Comparison of ENCODE assay signal across 25 cellular contexts in genomic region chr5:131259326-131259725, GRCh38. TPM values are rescaled to one million over a fixed set of nuclear protein-coding genes. Genes with fewer than 3 reads are reported as not detected.
DNase-seq lines count a peak whose midpoint lies in the region; ATAC-seq and TF ChIP-seq lines count a peak whose summit lies in the region.
"Had no signal": no experiment of that assay in that cellular context is flagged by ENCODE, and none has a peak within 500 bp of the region (broad histone marks: within the 10 kb centered on the region; RNA-seq: fewer than 3 reads in every experiment).

No MANE protein-coding gene starts in this region.

- H3K9me3 ChIP-seq in CD4-positive, alpha-beta T cell (ENCODE audit: control insufficient read depth, low read length), result no peaks in the 10 kb centered on the region
- no peaks in the 10 kb centered on the region for H3K9me3 ChIP-seq in HCT116 (ENCODE audit: control insufficient read depth in 1 of 2, insufficient read depth in 1 of 2, low read depth in 1 of 2, low read length in 2 of 2)
- H3K9me3 ChIP-seq: adrenal gland, ovary, sigmoid colon, SK-N-SH, tibial artery had no signal

- ATAC-seq in CD4-positive, alpha-beta T cell (ENCODE audit: poor library complexity), result no peak
- ATAC-seq in HCT116 (no peak), GM18861 (IDR thresholded peaks at IDR 0.05; ENCODE audit: unreplicated experiment) (no peak)
- no peak for ATAC-seq in activated T-helper 17 cell treated with anti-CD3 and anti-CD28 coated beads, Interleukin-2, amount 50 U/mL, for 72 hours (replicated peaks)

- H3K9me3 Mint-ChIP-seq in CD4-positive, alpha-beta T cell, result no peaks in the 10 kb centered on the region
- H3K9me3 Mint-ChIP-seq in activated T-helper 17 cell treated with anti-CD3 and anti-CD28 coated beads, Interleukin-2, amount 50 U/mL, for 72 hours, result no peaks in the 10 kb centered on the region

- peak overlapping the region in 1 of 2 experiments; percentile 15; a peak in 1 of 4 replicates for H3K4me3 ChIP-seq in HCT116 (replicated peaks in 1 of 2; ENCODE audit: low read depth in 1 of 2, low read length in 2 of 2)
- H3K4me3 ChIP-seq: adrenal gland, ovary, sigmoid colon, tibial artery had no signal

- RAD21 ChIA-PET in HCT116 (lab: Charles Lee; ENCODE audit: low non-redundant PET in 1 of 2, low total read pairs in 2 of 2, uncharacterized antibody in 2 of 2, unreplicated experiment in 2 of 2), result no interaction called here

- TF ChIP-seq CTCF in CD4-positive, alpha-beta T cell (IDR thresholded peaks at IDR 0.05), result no peak
- TF ChIP-seq CTCF in HCT116 (IDR thresholded peaks at IDR 0.05 in 2 of 3, conservative IDR thresholded peaks at IDR 0.05 in 1 of 3; ENCODE audit: borderline replicate concordance in 1 of 3, insufficient read depth in 1 of 3, low read depth in 2 of 3, low read length in 2 of 3), result no peak

- no peak overlapping the region for H2AFZ ChIP-seq in HCT116 (ENCODE audit: low read depth, low read length, poor library complexity, severe bottlenecking)

- H3K4me1 Mint-ChIP-seq in CD4-positive, alpha-beta T cell (ENCODE audit: low read depth), result peaks cover 69% of the 10 kb centered on the region
- peaks cover 42% of the 10 kb centered on the region for H3K4me1 Mint-ChIP-seq in activated T-helper 17 cell treated with anti-CD3 and anti-CD28 coated beads, Interleukin-2, amount 50 U/mL, for 72 hours

- peaks cover 18 to 43% of the 10 kb centered on the region in 2 experiments for H3K4me1 ChIP-seq in HCT116 (ENCODE audit: control insufficient read depth in 1 of 2, insufficient read depth in 2 of 2, low read length in 2 of 2)
- H3K4me1 ChIP-seq: tibial artery had no signal

- peak overlapping the region; percentile 79 for H3K4me3 Mint-ChIP-seq in CD4-positive, alpha-beta T cell
- peak overlapping the region; percentile 87 for H3K4me3 Mint-ChIP-seq in activated T-helper 17 cell treated with anti-CD3 and anti-CD28 coated beads, Interleukin-2, amount 50 U/mL, for 72 hours

- H3K27me3 ChIP-seq in CD4-positive, alpha-beta T cell (ENCODE audit: control insufficient read depth, insufficient read depth, low read length), result no peaks in the 10 kb centered on the region
- no peaks in the 10 kb centered on the region for H3K27me3 ChIP-seq in HCT116 (ENCODE audit: insufficient read depth, low read length)
- H3K27me3 ChIP-seq: adrenal gland, ovary, sigmoid colon, tibial artery had no signal

- no peak for TF ChIP-seq POLR2A in HCT116 (IDR thresholded peaks at IDR 0.05; ENCODE audit: borderline replicate concordance, extremely low read depth, insufficient read depth, insufficient read length)

- H3K27ac Mint-ChIP-seq in CD4-positive, alpha-beta T cell, result peak overlapping the region; percentile 90
- H3K27ac Mint-ChIP-seq in activated T-helper 17 cell treated with anti-CD3 and anti-CD28 coated beads, Interleukin-2, amount 50 U/mL, for 72 hours, result peak overlapping the region; percentile 94

- intact Hi-C loops in CD4-positive, alpha-beta T cell (cut with DNase I, micrococcal nuclease), result loop anchor here in 1 of 2 experiments (5.0 kb wide), 1 partner anchor 42 kb away; no protein-coding TSS in a partner anchor
- intact Hi-C loops in HCT116 (cut with micrococcal nuclease), result no loop called here

- H3K36me3 ChIP-seq in HCT116 (ENCODE audit: control insufficient read depth in 1 of 2, insufficient read depth in 2 of 2, low read length in 2 of 2), result no peaks in the 10 kb centered on the region
- H3K36me3 ChIP-seq: adrenal gland, ovary, sigmoid colon, WERI-Rb-1 had no signal

- H3K27ac ChIP-seq in CD4-positive, alpha-beta T cell (ENCODE audit: low read depth, low read length), result peak overlapping the region; percentile 58
- H3K27ac ChIP-seq in HCT116 (ENCODE audit: low read depth, low read length) (no peak overlapping the region; the same call in 1 of the 2 replicates), substantia nigra (ENCODE audit: low read depth, low read length, poor library complexity, severe bottlenecking) (no peak overlapping the region)
- H3K27ac ChIP-seq: adrenal gland, ovary, sigmoid colon, tibial artery, WERI-Rb-1 had no signal

- H3K36me3 Mint-ChIP-seq in CD4-positive, alpha-beta T cell (ENCODE audit: low read depth), result peaks cover 43% of the 10 kb centered on the region
- H3K36me3 Mint-ChIP-seq in activated T-helper 17 cell treated with anti-CD3 and anti-CD28 coated beads, Interleukin-2, amount 50 U/mL, for 72 hours (ENCODE audit: low read depth), result peaks cover 66% of the 10 kb centered on the region

- CTCF ChIA-PET in CD4-positive, alpha-beta T cell (lab: Charles Lee), result interaction anchor here (1.3 to 2.1 kb wide), 3 partner anchors 114 to 135 kb away, joined by 3 to 6 read pairs (median 4); no protein-coding TSS in a partner anchor
- CTCF ChIA-PET in HCT116 (lab: Charles Lee), result interaction anchor here (1.0 to 1.4 kb wide), 2 partner anchors 9 to 123 kb away, joined by 3 to 4 read pairs; no protein-coding TSS in a partner anchor

- no peaks in the 10 kb centered on the region for H3K79me2 ChIP-seq in HCT116 (ENCODE audit: insufficient read depth, low read length)

- no peaks in the 10 kb centered on the region for H3K27me3 Mint-ChIP-seq in CD4-positive, alpha-beta T cell
- no peaks in the 10 kb centered on the region for H3K27me3 Mint-ChIP-seq in activated T-helper 17 cell treated with anti-CD3 and anti-CD28 coated beads, Interleukin-2, amount 50 U/mL, for 72 hours

- peak overlapping the region; percentile 60 for H3K4me2 ChIP-seq in HCT116 (ENCODE audit: low read length)
- H3K4me2 ChIP-seq: SK-N-SH had no signal

- H3K9me2 ChIP-seq in HCT116 (ENCODE audit: insufficient read depth), result no peaks in the 10 kb centered on the region
- H3K9me2 ChIP-seq: SK-N-SH had no signal

- no peaks in the 10 kb centered on the region for H4K20me1 ChIP-seq in HCT116 (ENCODE audit: insufficient read depth)

- DNase-seq in CD4-positive, alpha-beta T cell, result no peak
- no peak for DNase-seq in HCT116 (ENCODE audit: low read depth, low spot score)
- DNase-seq in kidney tubule cell (ENCODE audit: low spot score), result peak; percentile 47
- no peak for DNase-seq in AG08395 (ENCODE audit: low spot score)
- no peak for DNase-seq in glomerular visceral epithelial cell (ENCODE audit: extremely low spot score)
- no peak for DNase-seq in substantia nigra (lab: John Stamatoyannopoulos, UW)
- DNase-seq: activated CD8-positive, alpha-beta memory T cell treated with anti-CD3 and anti-CD28 coated beads, Interleukin-2, amount 50 U/mL, for 48 hours; adrenal gland; AML-193; central memory CD4-positive, alpha-beta T cell; DMS 273 treated with DMSO at 0.1 percent for 48 hours; effector CD8-positive, alpha-beta T cell; hypothalamus; MM.1S; NCI-H2029; NCI-H510A treated with DMSO at 0.1 percent for 48 hours; OCI-M1; ovary; sigmoid colon; SK-N-SH; stimulated activated CD4-positive, alpha-beta T cell treated with anti-CD3 and anti-CD28 coated beads, Interleukin-4, amount 100 ng/mL, for 1 hour; tibial artery; WERI-Rb-1 had no signal

- no peak for TF ChIP-seq RAD21 in HCT116 (IDR thresholded peaks at IDR 0.05; ENCODE audit: low read depth)

- no TSS peak for BruUV-seq in HCT116 (replicated peaks; lab: Mats Ljungman, UMichigan)

- POLR2A ChIA-PET in CD4-positive, alpha-beta T cell (lab: Charles Lee), result interaction anchor here (0.7 to 10.0 kb wide), 4 partner anchors 9 to 94 kb away, joined by 3 to 309 read pairs (median 8); partner anchors contain the start of gene HINT1
- POLR2A ChIA-PET in HCT116 (lab: Charles Lee), result no interaction called here

- peak overlapping the region; percentile 29 for H3K9ac ChIP-seq in HCT116 (ENCODE audit: low read length)
- H3K9ac ChIP-seq: SK-N-SH had no signal

TF ChIP-seq in HCT116, 20 proteins besides CTCF, POLR2A, EP300 and RAD21:
- TF ChIP-seq EZH2phosphoT487 (IDR thresholded peaks at IDR 0.05; ENCODE audit: borderline replicate concordance), result no peak
- TF ChIP-seq, protein P1, sequence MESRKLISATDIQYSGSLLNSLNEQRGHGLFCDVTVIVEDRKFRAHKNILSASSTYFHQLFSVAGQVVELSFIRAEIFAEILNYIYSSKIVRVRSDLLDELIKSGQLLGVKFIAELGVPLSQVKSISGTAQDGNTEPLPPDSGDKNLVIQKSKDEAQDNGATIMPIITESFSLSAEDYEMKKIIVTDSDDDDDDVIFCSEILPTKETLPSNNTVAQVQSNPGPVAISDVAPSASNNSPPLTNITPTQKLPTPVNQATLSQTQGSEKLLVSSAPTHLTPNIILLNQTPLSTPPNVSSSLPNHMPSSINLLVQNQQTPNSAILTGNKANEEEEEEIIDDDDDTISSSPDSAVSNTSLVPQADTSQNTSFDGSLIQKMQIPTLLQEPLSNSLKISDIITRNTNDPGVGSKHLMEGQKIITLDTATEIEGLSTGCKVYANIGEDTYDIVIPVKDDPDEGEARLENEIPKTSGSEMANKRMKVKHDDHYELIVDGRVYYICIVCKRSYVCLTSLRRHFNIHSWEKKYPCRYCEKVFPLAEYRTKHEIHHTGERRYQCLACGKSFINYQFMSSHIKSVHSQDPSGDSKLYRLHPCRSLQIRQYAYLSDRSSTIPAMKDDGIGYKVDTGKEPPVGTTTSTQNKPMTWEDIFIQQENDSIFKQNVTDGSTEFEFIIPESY (IDR thresholded peaks at IDR 0.05; ENCODE audit: extremely low read depth, insufficient replicate concordance, low read length), result no peak
- no peak for TF ChIP-seq EGR1 (IDR thresholded peaks at IDR 0.05; ENCODE audit: low read depth)
- no peak for TF ChIP-seq SIN3A (IDR thresholded peaks at IDR 0.05; ENCODE audit: low read depth)
- TF ChIP-seq ZNF274 (IDR thresholded peaks at IDR 0.05; ENCODE audit: low read depth, low read length), result no peak
- TF ChIP-seq FOSL1 (IDR thresholded peaks at IDR 0.05; ENCODE audit: low read depth), result no peak
- no peak for TF ChIP-seq SP1 (IDR thresholded peaks at IDR 0.05; ENCODE audit: low read depth)
- TF ChIP-seq POLR2AphosphoS5 (IDR thresholded peaks at IDR 0.05; ENCODE audit: low read depth, low read length), result no peak
- TF ChIP-seq CEBPB (IDR thresholded peaks at IDR 0.05; ENCODE audit: low read depth), result no peak
- no peak for TF ChIP-seq EZH2 (IDR thresholded peaks at IDR 0.05)

RNA-seq across cellular contexts. Expression of gene CDC42SE2, which starts 4.5 kb away (rescaled TPM):
- 100 to 1,000 TPM; 218 to 230 TPM for total RNA-seq in CD4-positive, alpha-beta T cell
- total RNA-seq in HCT116 (2021; ENCODE audit: unreplicated experiment), result 27.0 TPM
- polyA plus RNA-seq in HCT116 (2012), result 12.9 and 13.6 TPM in 2 replicates
- total RNA-seq in activated T-helper 17 cell treated with anti-CD3 and anti-CD28 coated beads, Interleukin-2, amount 50 U/mL, for 72 hours, result 100 to 1,000 TPM; 107 to 110 TPM
